14 cellular contexts compared by ENCODE assay signal in the genomic region with DNA sequence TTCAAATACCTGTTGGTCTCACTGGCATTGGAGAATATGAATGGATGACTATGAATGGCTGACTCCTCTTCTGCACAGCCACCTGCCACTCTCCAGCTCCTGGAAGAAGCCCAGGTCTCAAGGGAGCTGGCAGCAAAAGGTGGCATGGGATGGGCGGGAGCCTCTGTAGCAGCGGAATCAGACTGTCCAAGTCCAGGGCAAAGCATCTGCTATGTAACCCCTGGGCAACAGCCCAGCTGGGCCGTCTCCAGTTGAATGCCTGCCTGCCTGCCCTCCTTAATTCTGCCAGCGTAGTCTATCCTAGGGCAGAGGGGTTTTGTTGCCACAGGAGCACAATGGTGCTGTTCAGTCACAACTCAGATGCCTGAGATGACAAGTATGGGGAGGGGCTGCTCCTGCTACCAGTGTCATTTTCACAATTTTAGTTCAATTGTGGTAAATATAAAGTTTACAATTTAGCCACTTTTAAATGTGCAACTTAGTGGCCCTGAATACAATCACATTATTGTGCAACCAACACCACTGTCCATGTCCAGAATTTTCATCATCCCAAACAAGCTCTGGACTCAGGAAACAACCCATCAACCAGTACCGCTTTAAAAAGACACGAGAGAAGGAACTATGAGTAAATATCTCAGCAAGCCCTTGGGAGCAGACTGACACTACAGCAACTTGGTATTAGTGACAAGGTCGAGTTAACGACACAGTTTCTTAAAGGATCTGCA.
DNase-seq lines count a peak whose midpoint lies in the region; ATAC-seq and TF ChIP-seq lines count a peak whose summit lies in the region.
"Had no signal": no experiment of that assay in that cellular context is flagged by ENCODE, and none has a peak within 500 bp of the region (broad histone marks: within the 10 kb centered on the region; RNA-seq: fewer than 3 reads in every experiment).

No MANE protein-coding gene starts in this region.

- in situ Hi-C loops in IMR-90 (cut with MboI; ENCODE audit: low sequenced_read_pairs): no loop called here

- no peaks in the 10 kb centered on the region for H3K4me1 ChIP-seq in IMR-90 (ENCODE audit: control insufficient read depth, insufficient read depth, low read length)

- no peak overlapping the region for H3K23ac ChIP-seq in IMR-90 (ENCODE audit: low read depth, low read length)

- no peak overlapping the region for H2AK5ac ChIP-seq in IMR-90 (ENCODE audit: low read depth, low read length)

- H2AK9ac ChIP-seq in IMR-90 (replicated peaks; ENCODE audit: low read depth, low read length, poor library complexity): no peak overlapping the region

- H3K4me3 ChIP-seq in IMR-90 (ENCODE audit: insufficient read depth, low read depth, low read length): no peak overlapping the region

- no peak overlapping the region for H4K5ac ChIP-seq in IMR-90 (ENCODE audit: low read depth, low read length)

- POLR2A ChIA-PET in IMR-90 (lab: Charles Lee; ENCODE audit: unreplicated experiment): no interaction called here

- no peak overlapping the region for H2AFZ ChIP-seq in IMR-90 (replicated peaks; ENCODE audit: low read length, poor library complexity)

- no peaks in the 10 kb centered on the region for H3K36me3 ChIP-seq in IMR-90 (ENCODE audit: control insufficient read depth, insufficient read depth, low read length)

- H3K18ac ChIP-seq in IMR-90 (ENCODE audit: low read depth, low read length): no peak overlapping the region

- no peak for TF ChIP-seq RAD21 in IMR-90 (IDR thresholded peaks at IDR 0.05; ENCODE audit: low read length)

- WGBS in IMR-90 (ENCODE audit: extremely low coverage in 2 of 2, insufficient read length in 1 of 2), 2 experiments: 35% methylated on average over 2 of the region's 8 CpGs; no CpG with 5 or more reads in 1 of the 2 experiments

- no peak overlapping the region for H2BK5ac ChIP-seq in IMR-90 (ENCODE audit: low read depth, low read length, poor library complexity, severe bottlenecking)

- TF ChIP-seq CTCF in IMR-90 (conservative IDR thresholded peaks at IDR 0.05; ENCODE audit: low read depth, low read length): no peak
- no peak for TF ChIP-seq CTCF in omental fat pad (IDR thresholded peaks at IDR 0.05)

- no peaks in the 10 kb centered on the region for H3K9me3 ChIP-seq in IMR-90 (ENCODE audit: control insufficient read depth, insufficient read depth, low read length)

- no peak overlapping the region for H3K14ac ChIP-seq in IMR-90 (replicated peaks; ENCODE audit: low read depth, low read length)

- no peaks in the 10 kb centered on the region for H4K20me1 ChIP-seq in IMR-90 (ENCODE audit: insufficient read depth, low read length)

- no peak overlapping the region for H2BK15ac ChIP-seq in IMR-90 (ENCODE audit: low read depth, low read length)

- DNase-seq in IMR-90 (no peak), NCI-H446 treated with DMSO at 0.1 percent for 48 hours (lab: John Stamatoyannopoulos, UW) (peak; percentile 67), head of caudate nucleus (peak; percentile 18 to 90 (median 74)), omental fat pad (ENCODE audit: low spot score) (no peak), SHP77 (lab: John Stamatoyannopoulos, UW) (no peak), NOMO-1 (lab: John Stamatoyannopoulos, UW; ENCODE audit: unreplicated experiment in 2 of 2) (no peak)
- no peak for DNase-seq in activated CD4-positive, alpha-beta T cell treated with anti-CD3 and anti-CD28 coated beads, Interleukin-2, amount 50 U/mL, for 4 hours
- DNase-seq: activated CD8-positive, alpha-beta memory T cell treated with anti-CD3 and anti-CD28 coated beads for 24 hours; foreskin fibroblast; kidney; NCI-H2081; RPMI8226; T1000 had no signal

- no peak overlapping the region for H4K91ac ChIP-seq in IMR-90 (ENCODE audit: insufficient read depth, low read depth, low read length)

- H3K9me1 ChIP-seq in IMR-90 (ENCODE audit: insufficient read depth, low read length): no peaks in the 10 kb centered on the region

- no peak for TF ChIP-seq POLR2A in IMR-90 (IDR thresholded peaks at IDR 0.05; ENCODE audit: low read depth, low read length)

- dilution Hi-C loops in IMR-90 (cut with HindIII; ENCODE audit: low sequenced_read_pairs, unreplicated experiment): no loop called here

- no TSS peak for BruUV-seq in IMR-90 (replicated peaks; lab: Mats Ljungman, UMichigan)

- CTCF ChIA-PET in IMR-90 (lab: Yijun Ruan, JAX): no interaction called here

- H3K27ac ChIP-seq in IMR-90 (ENCODE audit: insufficient read depth, low read length): no peak overlapping the region

- H2BK120ac ChIP-seq in IMR-90 (ENCODE audit: low read depth, low read length): no peak overlapping the region

- no peak overlapping the region for H3K4me2 ChIP-seq in IMR-90 (ENCODE audit: low read depth, low read length)

- no peak overlapping the region for H3K4ac ChIP-seq in IMR-90 (ENCODE audit: low read depth, low read length)

- no peak overlapping the region for H3K9ac ChIP-seq in IMR-90 (ENCODE audit: low read depth, low read length)

- no peaks in the 10 kb centered on the region for H3K79me1 ChIP-seq in IMR-90 (ENCODE audit: low read depth in 1 of 2, low read length in 2 of 2)

- intact Hi-C loops in IMR-90 (cut with micrococcal nuclease) (no loop called here), head of caudate nucleus (cut with DNase I) (no loop called here)

- ATAC-seq in IMR-90 (ENCODE audit: low read depth): no peak
- ATAC-seq in omental fat pad (ENCODE audit: low FRiP score): peak; percentile 53
- no peak for ATAC-seq in HG02588 (IDR thresholded peaks at IDR 0.05; ENCODE audit: unreplicated experiment)

- H3K56ac ChIP-seq in IMR-90 (ENCODE audit: extremely low read depth, insufficient read depth, low read length): no peak overlapping the region

- H4K8ac ChIP-seq in IMR-90 (ENCODE audit: low read depth in 2 of 2, low read length in 2 of 2): no peak overlapping the region

- H3K27me3 ChIP-seq in IMR-90 (ENCODE audit: control insufficient read depth, insufficient read depth, low read length): no peaks in the 10 kb centered on the region

- no peak overlapping the region for H2BK20ac ChIP-seq in IMR-90 (ENCODE audit: low read depth, low read length)

TF ChIP-seq in IMR-90, 13 proteins besides CTCF, POLR2A, EP300 and RAD21:
- TF ChIP-seq CEBPB (IDR thresholded peaks at IDR 0.05; ENCODE audit: low read depth, low read length): peak; percentile 11; the same call in 1 of the 2 replicates
- TF ChIP-seq, protein P1, sequence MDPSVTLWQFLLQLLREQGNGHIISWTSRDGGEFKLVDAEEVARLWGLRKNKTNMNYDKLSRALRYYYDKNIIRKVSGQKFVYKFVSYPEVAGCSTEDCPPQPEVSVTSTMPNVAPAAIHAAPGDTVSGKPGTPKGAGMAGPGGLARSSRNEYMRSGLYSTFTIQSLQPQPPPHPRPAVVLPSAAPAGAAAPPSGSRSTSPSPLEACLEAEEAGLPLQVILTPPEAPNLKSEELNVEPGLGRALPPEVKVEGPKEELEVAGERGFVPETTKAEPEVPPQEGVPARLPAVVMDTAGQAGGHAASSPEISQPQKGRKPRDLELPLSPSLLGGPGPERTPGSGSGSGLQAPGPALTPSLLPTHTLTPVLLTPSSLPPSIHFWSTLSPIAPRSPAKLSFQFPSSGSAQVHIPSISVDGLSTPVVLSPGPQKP (IDR thresholded peaks at IDR 0.05; ENCODE audit: borderline replicate concordance, low read depth, low read length): no peak
- no peak for TF ChIP-seq NFE2L2 (IDR thresholded peaks at IDR 0.05; ENCODE audit: low read depth, low read length)
TF ChIP-seq in IMR-90: peak in this region for 1.

Comparison
In these comparisons a context has a peak if more than half of its experiments do, and no peak if none do; other contexts are left out.
1. DNase-seq: peak in NCI-H446 treated with DMSO at 0.1 percent for 48 hours (single experiment) and head of caudate nucleus (42 of 42); none in IMR-90 (single experiment), omental fat pad (single experiment), SHP77 (0 of 2), activated CD4-positive, alpha-beta T cell treated with anti-CD3 and anti-CD28 coated beads, Interleukin-2, amount 50 U/mL, for 4 hours (0 of 2) and NOMO-1 (0 of 2).